Comparison of ENCODE assay signal across 21 cellular contexts in genomic region chr15:85611361-85611760, GRCh38.
DNase-seq lines count a peak whose midpoint lies in the region; ATAC-seq, FAIRE-seq and TF ChIP-seq lines count a peak whose summit lies in the region.
"Had no signal": no experiment of that assay in that cellular context is flagged by ENCODE, and none has a peak within 500 bp of the region (broad histone marks: within the 10 kb centered on the region; RNA-seq: fewer than 3 reads in every experiment).

No MANE protein-coding gene starts in this region.

- no peak overlapping the region for H3K4me3 Mint-ChIP-seq in CD4-positive, CD25-positive, alpha-beta regulatory T cell
- no peak overlapping the region for H3K4me3 Mint-ChIP-seq in brain
- H3K4me3 Mint-ChIP-seq in neural crest cell: no peak overlapping the region
- H3K4me3 Mint-ChIP-seq in T-helper 17 cell: no peak overlapping the region
- H3K4me3 Mint-ChIP-seq: B cell, endodermal cell, GM23338 had no signal

- H3K27me3 ChIP-seq in CD4-positive, CD25-positive, alpha-beta regulatory T cell (ENCODE audit: control insufficient read depth, insufficient read depth, low read length): no peaks in the 10 kb centered on the region
- no peaks in the 10 kb centered on the region for H3K27me3 ChIP-seq in ovary
- H3K27me3 ChIP-seq: thyroid gland had no signal

- H3K36me3 Mint-ChIP-seq in CD4-positive, CD25-positive, alpha-beta regulatory T cell: peaks cover 14% of the 10 kb centered on the region
- H3K36me3 Mint-ChIP-seq in brain: no peaks in the 10 kb centered on the region
- H3K36me3 Mint-ChIP-seq in neural crest cell (ENCODE audit: low read depth): peaks cover 5% of the 10 kb centered on the region
- peaks cover 8% of the 10 kb centered on the region for H3K36me3 Mint-ChIP-seq in T-helper 17 cell (ENCODE audit: low read depth)

- H3K27ac Mint-ChIP-seq in CD4-positive, CD25-positive, alpha-beta regulatory T cell: peak overlapping the region; percentile 1 to 28 (median 1)
- H3K27ac Mint-ChIP-seq in brain (peak overlapping the region in 3 of 5 experiments; percentile 27 to 62 (median 43)), neural crest cell (ENCODE audit: unreplicated experiment) (peak overlapping the region; percentile 19), T-helper 17 cell (no peak overlapping the region)
- H3K27ac Mint-ChIP-seq: B cell, endodermal cell, GM23338 had no signal

- no peak for TF ChIP-seq EP300 in ovary (IDR thresholded peaks at IDR 0.05)

- H3K27ac ChIP-seq in CD4-positive, CD25-positive, alpha-beta regulatory T cell (ENCODE audit: insufficient read depth, low read length, poor library complexity, severe bottlenecking): no peak overlapping the region
- H3K27ac ChIP-seq in ovary: no peak overlapping the region
- H3K27ac ChIP-seq in coronary artery: no peak overlapping the region
- H3K27ac ChIP-seq: thyroid gland had no signal

- no peaks in the 10 kb centered on the region for H3K27me3 Mint-ChIP-seq in CD4-positive, CD25-positive, alpha-beta regulatory T cell
- no peaks in the 10 kb centered on the region for H3K27me3 Mint-ChIP-seq in brain
- H3K27me3 Mint-ChIP-seq in neural crest cell (ENCODE audit: low read depth): no peaks in the 10 kb centered on the region
- no peaks in the 10 kb centered on the region for H3K27me3 Mint-ChIP-seq in T-helper 17 cell
- H3K27me3 Mint-ChIP-seq: B cell had no signal

- peak; percentile 43 for FAIRE-seq in GM12891 (lab: Jason Lieb, UNC)

- peaks cover 13 to 38% (median 27%) of the 10 kb centered on the region in 4 donors for H3K4me1 Mint-ChIP-seq in CD4-positive, CD25-positive, alpha-beta regulatory T cell
- H3K4me1 Mint-ChIP-seq in brain (peaks cover 17% of the 10 kb centered on the region), neural crest cell (peaks cover 35% of the 10 kb centered on the region), T-helper 17 cell (peaks cover 26% of the 10 kb centered on the region)

- no peak for TF ChIP-seq POLR2A in GM12891 (IDR thresholded peaks at IDR 0.05; ENCODE audit: low read depth, low read length)
- TF ChIP-seq POLR2A in ovary (IDR thresholded peaks at IDR 0.05): no peak

- DNase-seq in CD4-positive, CD25-positive, alpha-beta regulatory T cell: no peak
- DNase-seq in GM12891 (ENCODE audit: insufficient read length, low spot score): no peak
- DNase-seq in neural crest cell (ENCODE audit: low read depth, low spot score): no peak
- no peak for DNase-seq in T-helper 17 cell
- DNase-seq in ovary: no peak
- DNase-seq in coronary artery (ENCODE audit: low spot score): no peak
- DNase-seq: activated CD4-positive, CD25-positive, alpha-beta regulatory T cell; DMS 273 treated with DMSO at 0.1 percent for 48 hours; endodermal cell; MV-4-11; NCI-H2029; nucleus accumbens; OCI-M1; stimulated activated CD4-positive, alpha-beta T cell treated with anti-CD3 and anti-CD28 coated beads, Interleukin-4, amount 100 ng/mL, for 4 hours; stimulated activated CD8-positive, alpha-beta memory T cell treated with anti-CD3 and anti-CD28 coated beads, Interleukin-4, amount 100 ng/mL, for 48 hours; T-helper 2 cell; thyroid gland had no signal

- WGBS in ovary, 3 donors: 88 to 97% (median 95%) methylated on average over 7 of the region's 7 CpGs

- H3K4me1 ChIP-seq in CD4-positive, CD25-positive, alpha-beta regulatory T cell (ENCODE audit: control insufficient read depth, insufficient read depth, low read length, poor library complexity, severe bottlenecking): peaks cover 16% of the 10 kb centered on the region
- no peaks in the 10 kb centered on the region for H3K4me1 ChIP-seq in ovary (ENCODE audit: insufficient read depth)

- H3K9me3 Mint-ChIP-seq in CD4-positive, CD25-positive, alpha-beta regulatory T cell: no peaks in the 10 kb centered on the region
- H3K9me3 Mint-ChIP-seq in brain (no peaks in the 10 kb centered on the region), neural crest cell (no peaks in the 10 kb centered on the region)
- H3K9me3 Mint-ChIP-seq: endodermal cell, GM23338 had no signal

- intact Hi-C loops in ovary (cut with DNase I): loop anchor here (10.0 kb wide), 5 partner anchors 103 to 223 kb away; partner anchors contain the start of gene KLHL25 (in 1 of the 4)

- no peak overlapping the region for H3K4me3 ChIP-seq in CD4-positive, CD25-positive, alpha-beta regulatory T cell (ENCODE audit: low read depth, low read length)
- H3K4me3 ChIP-seq in ovary (no peak overlapping the region), coronary artery (no peak overlapping the region)
- H3K4me3 ChIP-seq: GM23338, skin epidermis, thyroid gland had no signal

- H3K9me3 ChIP-seq in CD4-positive, CD25-positive, alpha-beta regulatory T cell (ENCODE audit: control insufficient read depth in 2 of 2, low read length in 2 of 2): no peaks in the 10 kb centered on the region
- no peaks in the 10 kb centered on the region for H3K9me3 ChIP-seq in T-helper 17 cell (ENCODE audit: control insufficient read depth, low read length, poor library complexity, severe bottlenecking)
- no peaks in the 10 kb centered on the region for H3K9me3 ChIP-seq in ovary
- H3K9me3 ChIP-seq: thyroid gland had no signal

- ATAC-seq in CD4-positive, CD25-positive, alpha-beta regulatory T cell (ENCODE audit: low read depth in 2 of 2): no peak
- ATAC-seq in T-helper 17 cell: no peak
- ATAC-seq: GM23338 had no signal

- TF ChIP-seq CTCF in brain (conservative IDR thresholded peaks at IDR 0.05) (no peak), neural crest cell (conservative IDR thresholded peaks at IDR 0.05) (no peak), ovary (IDR thresholded peaks at IDR 0.05) (no peak), coronary artery (IDR thresholded peaks at IDR 0.05) (no peak)

- peaks cover 21% of the 10 kb centered on the region for H3K36me3 ChIP-seq in CD4-positive, CD25-positive, alpha-beta regulatory T cell (ENCODE audit: control insufficient read depth, insufficient read depth, low read length)
- H3K36me3 ChIP-seq in ovary: no peaks in the 10 kb centered on the region
- H3K36me3 ChIP-seq: thyroid gland had no signal

TF ChIP-seq in GM12891, 5 proteins besides CTCF, POLR2A, EP300 and RAD21:
- TF ChIP-seq POU2F2 (IDR thresholded peaks at IDR 0.05; ENCODE audit: low read depth, low read length): no peak
- TF ChIP-seq SPI1 (IDR thresholded peaks at IDR 0.05; ENCODE audit: low read depth, low read length): no peak
- no peak for TF ChIP-seq POLR2AphosphoS5 (IDR thresholded peaks at IDR 0.05; ENCODE audit: low read depth, low read length)
- no peak for TF ChIP-seq TAF1 (IDR thresholded peaks at IDR 0.05; ENCODE audit: low read depth, low read length)
- no peak for TF ChIP-seq PAX5 (IDR thresholded peaks at IDR 0.05; ENCODE audit: insufficient read depth, low read length, severe bottlenecking)
